1 cellular context compared by ENCODE assay signal in genomic region chr1:231423648-231424047, GRCh38.
A peak's percentile ranks its signal among the peaks of the same experiment; 100 is the strongest.
TF ChIP-seq lines count a peak whose summit lies in the region.

No MANE protein-coding gene starts in this region.

TF ChIP-seq in HepG2, 621 proteins besides CTCF, POLR2A, EP300 and RAD21 (continued from another document and continues in another):
- TF ChIP-seq ZNF609 (CRISPR knock-in tag; IDR thresholded peaks at IDR 0.05; ENCODE audit: borderline replicate concordance) (no peak), SRY (CRISPR knock-in tag; IDR thresholded peaks at IDR 0.05) (no peak), RBM22 (optimal IDR thresholded peaks at IDR 0.05; ENCODE audit: low read length) (no peak), ZNF550 (CRISPR knock-in tag; IDR thresholded peaks at IDR 0.05; ENCODE audit: borderline replicate concordance) (no peak), ZBTB39 (CRISPR knock-in tag; IDR thresholded peaks at IDR 0.05) (no peak), THYN1 (CRISPR knock-in tag; IDR thresholded peaks at IDR 0.05; ENCODE audit: borderline replicate concordance, low read depth) (no peak), PCBP1 (IDR thresholded peaks at IDR 0.05; ENCODE audit: borderline replicate concordance, low read depth, low read length) (no peak), FOXP4 (CRISPR knock-in tag; IDR thresholded peaks at IDR 0.05) (peak; percentile 93), ZFP36L2 (CRISPR knock-in tag; IDR thresholded peaks at IDR 0.05) (no peak), BCLAF1 (IDR thresholded peaks at IDR 0.05) (no peak), ZBTB21 (CRISPR knock-in tag; IDR thresholded peaks at IDR 0.05) (no peak), MYC (CRISPR knock-in tag; IDR thresholded peaks at IDR 0.05; ENCODE audit: borderline replicate concordance) (no peak), TRIM22 (IDR thresholded peaks at IDR 0.05) (no peak), ZNF878 (CRISPR knock-in tag; IDR thresholded peaks at IDR 0.05) (no peak; the same call in 1 of the 2 replicates), HNF1B (CRISPR knock-in tag; IDR thresholded peaks at IDR 0.05) (no peak), ZGPAT (CRISPR knock-in tag; IDR thresholded peaks at IDR 0.05) (peak; percentile 46; the same call in 1 of the 2 replicates), ZNF263 (CRISPR knock-in tag; IDR thresholded peaks at IDR 0.05) (no peak), HIC2 (CRISPR knock-in tag; IDR thresholded peaks at IDR 0.05; ENCODE audit: low read depth) (no peak), ZSCAN12 (CRISPR knock-in tag; IDR thresholded peaks at IDR 0.05) (no peak), ZNF747 (CRISPR knock-in tag; IDR thresholded peaks at IDR 0.05; ENCODE audit: borderline replicate concordance) (no peak), ZFP36L1 (CRISPR knock-in tag; IDR thresholded peaks at IDR 0.05) (no peak), ZNF792 (CRISPR knock-in tag; IDR thresholded peaks at IDR 0.05) (no peak), TCF7 (IDR thresholded peaks at IDR 0.05; ENCODE audit: low read depth) (peak; percentile 56), CCAR2 (optimal IDR thresholded peaks at IDR 0.05; ENCODE audit: low read depth, low read length) (no peak), ZNF180 (CRISPR knock-in tag; IDR thresholded peaks at IDR 0.05; ENCODE audit: borderline replicate concordance, low read depth) (no peak), ZMAT5 (CRISPR knock-in tag; IDR thresholded peaks at IDR 0.05; ENCODE audit: borderline replicate concordance, low read depth) (no peak), ARNT (IDR thresholded peaks at IDR 0.05) (no peak), TAF15 (IDR thresholded peaks at IDR 0.05; ENCODE audit: low read depth, low read length, poor library complexity, severe bottlenecking) (no peak), ZNF879 (CRISPR knock-in tag; IDR thresholded peaks at IDR 0.05) (no peak), ZBTB20 (CRISPR knock-in tag; IDR thresholded peaks at IDR 0.05; ENCODE audit: borderline replicate concordance, low read depth) (peak; percentile 70; the same call in 1 of the 2 replicates)
